12 cellular contexts compared by ENCODE assay signal in the genomic region with DNA sequence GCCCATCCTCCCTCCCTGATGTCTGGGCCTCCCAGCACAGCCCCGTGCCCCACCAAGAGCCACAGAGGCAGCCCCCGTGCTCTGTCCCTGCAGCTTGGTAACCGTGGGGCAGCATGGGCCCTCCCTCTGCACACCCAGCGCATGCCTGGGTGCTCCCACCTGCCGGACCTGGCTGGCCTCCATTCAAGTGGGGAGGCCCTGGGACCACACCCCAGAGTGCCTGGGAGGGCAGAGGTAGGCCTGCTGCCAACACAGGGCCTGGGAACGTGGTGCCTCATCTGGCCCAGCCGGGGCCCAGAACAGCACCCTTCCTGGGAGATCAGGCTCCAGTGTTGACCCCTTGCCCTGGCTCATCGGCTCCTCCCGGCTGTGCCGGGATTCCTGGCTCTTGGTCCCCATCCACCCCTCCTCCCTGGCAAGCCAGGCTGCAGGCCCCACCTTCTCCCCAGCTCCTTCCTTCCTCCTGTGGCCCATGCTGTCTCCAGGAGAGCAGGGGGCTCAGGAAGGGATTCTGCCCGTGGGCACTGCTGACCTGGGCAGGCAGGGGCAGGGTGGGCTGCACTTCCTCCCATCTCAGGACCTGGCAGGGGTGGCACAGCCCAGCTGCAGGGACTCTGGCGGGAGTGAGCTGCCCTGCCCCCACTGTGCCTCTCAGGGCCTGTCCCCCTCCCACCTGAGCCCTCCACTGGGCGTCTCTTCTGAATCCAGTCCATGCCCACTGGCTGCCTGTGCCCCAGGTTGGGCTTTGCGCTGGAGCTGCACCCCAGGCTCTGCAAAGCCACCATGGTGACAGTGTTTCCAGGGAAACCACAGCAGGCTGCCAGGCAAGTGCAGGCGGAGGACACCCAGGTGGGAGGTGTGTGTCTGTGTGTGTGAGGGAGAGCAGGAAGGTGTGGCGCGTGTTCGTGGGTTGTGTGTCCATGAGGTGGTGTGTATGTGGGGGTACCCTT. TPM values are rescaled to one million over a fixed set of nuclear protein-coding genes. Genes with fewer than 3 reads are reported as not detected.
DNase-seq lines count a peak whose midpoint lies in the region; ATAC-seq and TF ChIP-seq lines count a peak whose summit lies in the region.
"Had no signal": no experiment of that assay in that cellular context is flagged by ENCODE, and none has a peak within 500 bp of the region (broad histone marks: within the 10 kb centered on the region; RNA-seq: fewer than 3 reads in every experiment).

No MANE protein-coding gene starts in this region.

- no peaks in the 10 kb centered on the region for H3K4me1 Mint-ChIP-seq in activated T-helper 2 cell treated with anti-CD3 and anti-CD28 coated beads, Interferon-gamma antibody, Interleukin-2, Interleukin-4, amounts not matched to agents 10 μg/mL and 5 μg/mL and 100 μg/mL, durations not matched to agents 14 hours and 24 hours and 36 hours (ENCODE audit: low read depth)

- no peak overlapping the region for H3K27ac Mint-ChIP-seq in activated T-helper 2 cell treated with anti-CD3 and anti-CD28 coated beads, Interferon-gamma antibody, Interleukin-2, Interleukin-4, amounts not matched to agents 10 μg/mL and 5 μg/mL and 100 μg/mL, durations not matched to agents 14 hours and 24 hours and 36 hours

- H3K36me3 ChIP-seq in transverse colon: no peaks in the 10 kb centered on the region
- H3K36me3 ChIP-seq: WERI-Rb-1 had no signal

- intact Hi-C loops in Right ventricle myocardium inferior (cut with DNase I): no loop called here
- intact Hi-C loops in cardiac septum (cut with DNase I): no loop called here
- intact Hi-C loops in left colon (cut with DNase I, micrococcal nuclease): no loop called here
- intact Hi-C loops in transverse colon (cut with DNase I; ENCODE audit: low total_unique reads): no loop called here
- intact Hi-C loops in activated T-helper 2 cell treated with anti-CD3 and anti-CD28 coated beads, Interferon-gamma antibody, Interleukin-2, Interleukin-4, amounts not matched to agents 10 μg/mL and 5 μg/mL and 100 μg/mL, durations not matched to agents 14 hours and 24 hours and 36 hours (cut with micrococcal nuclease): no loop called here

- ATAC-seq in Right ventricle myocardium inferior (no peak), left colon (peak; percentile 76), GM19328 (IDR thresholded peaks at IDR 0.05; ENCODE audit: unreplicated experiment) (no peak)

- peak; percentile 35 for DNase-seq in Right ventricle myocardium inferior (ENCODE audit: missing footprints)
- DNase-seq in cardiac septum (ENCODE audit: low spot score): no peak
- peak; percentile 88 for DNase-seq in NCI-H345 (lab: John Stamatoyannopoulos, UW)
- DNase-seq in left colon: peak; percentile 66
- DNase-seq in transverse colon: peak; percentile 65
- no peak for DNase-seq in C1 segment of cervical spinal cord (lab: John Stamatoyannopoulos, UW)
- no peak for DNase-seq in activated T-helper 2 cell treated with anti-CD3 and anti-CD28 coated beads, Interferon-gamma antibody, Interleukin-2, Interleukin-4, amounts not matched to agents 10 μg/mL and 5 μg/mL and 100 μg/mL, durations not matched to agents 14 hours and 24 hours and 36 hours (ENCODE audit: low spot score)
- DNase-seq: erythroblast, NCI-H1048, WERI-Rb-1 had no signal

- H3K27ac ChIP-seq in transverse colon: peak overlapping the region in 2 of 4 donors; percentile 30 to 60
- H3K27ac ChIP-seq: skin epidermis, WERI-Rb-1 had no signal

- no peaks in the 10 kb centered on the region for H3K27me3 Mint-ChIP-seq in activated T-helper 2 cell treated with anti-CD3 and anti-CD28 coated beads, Interferon-gamma antibody, Interleukin-2, Interleukin-4, amounts not matched to agents 10 μg/mL and 5 μg/mL and 100 μg/mL, durations not matched to agents 14 hours and 24 hours and 36 hours (ENCODE audit: low read depth)

- in situ Hi-C loops in transverse colon (cut with MboI; ENCODE audit: low pct_ligation_motif_present in 1 of 4, low pct_unique_long_range_greater_than_20kb in 1 of 4, low sequenced_read_pairs in 3 of 4): no loop called here

- TF ChIP-seq POLR2A in transverse colon (IDR thresholded peaks at IDR 0.05): no peak

- H3K27me3 ChIP-seq in transverse colon: no peaks in the 10 kb centered on the region

- TF ChIP-seq CTCF in transverse colon (IDR thresholded peaks at IDR 0.05): no peak

- peaks cover 8 to 10% (median 9%) of the 10 kb centered on the region in 4 donors for H3K4me1 ChIP-seq in transverse colon

- H3K9me3 Mint-ChIP-seq in activated T-helper 2 cell treated with anti-CD3 and anti-CD28 coated beads, Interferon-gamma antibody, Interleukin-2, Interleukin-4, amounts not matched to agents 10 μg/mL and 5 μg/mL and 100 μg/mL, durations not matched to agents 14 hours and 24 hours and 36 hours: no peaks in the 10 kb centered on the region

- 40% methylated on average over 18 of the region's 18 CpGs; no CpG with 5 or more reads in 1 of the 2 donors for WGBS in transverse colon (ENCODE audit: low coverage in 1 of 2), 2 donors

- no peaks in the 10 kb centered on the region for H3K9me3 ChIP-seq in transverse colon

- H3K36me3 Mint-ChIP-seq in activated T-helper 2 cell treated with anti-CD3 and anti-CD28 coated beads, Interferon-gamma antibody, Interleukin-2, Interleukin-4, amounts not matched to agents 10 μg/mL and 5 μg/mL and 100 μg/mL, durations not matched to agents 14 hours and 24 hours and 36 hours (ENCODE audit: low read depth): no peaks in the 10 kb centered on the region

- H3K4me3 Mint-ChIP-seq in activated T-helper 2 cell treated with anti-CD3 and anti-CD28 coated beads, Interferon-gamma antibody, Interleukin-2, Interleukin-4, amounts not matched to agents 10 μg/mL and 5 μg/mL and 100 μg/mL, durations not matched to agents 14 hours and 24 hours and 36 hours (ENCODE audit: low read depth): no peak overlapping the region

- no peak for TF ChIP-seq EP300 in transverse colon (IDR thresholded peaks at IDR 0.05; ENCODE audit: low read depth)

- no peak overlapping the region for H3K4me3 ChIP-seq in transverse colon
- H3K4me3 ChIP-seq: skin epidermis had no signal

RNA-seq across cellular contexts. Expression of a gene that starts 32.6 kb away (rescaled TPM):
- total RNA-seq in Right ventricle myocardium inferior (22.3 TPM), cardiac septum (14.3 TPM), left colon (10 to 100 TPM; 51.9 to 55.3 TPM), transverse colon (100 to 1,000 TPM in 1 of 4 donors, 10 to 100 TPM in 3; 45.9 to 129 (median 61.2) TPM)
- 3.8 TPM in 2 replicates for total RNA-seq in activated T-helper 2 cell treated with anti-CD3 and anti-CD28 coated beads, Interferon-gamma antibody, Interleukin-2, Interleukin-4, amounts not matched to agents 10 μg/mL and 5 μg/mL and 100 μg/mL, durations not matched to agents 14 hours and 24 hours and 36 hours

Comparison
In these comparisons a context has a peak if more than half of its experiments do, and no peak if none do; other contexts are left out.
1. DNase-seq: peak in Right ventricle myocardium inferior (single experiment), NCI-H345 (single experiment), left colon (2 of 2) and transverse colon (single experiment); none in cardiac septum (single experiment), C1 segment of cervical spinal cord (0 of 14) and activated T-helper 2 cell treated with anti-CD3 and anti-CD28 coated beads, Interferon-gamma antibody, Interleukin-2, Interleukin-4, amounts not matched to agents 10 μg/mL and 5 μg/mL and 100 μg/mL, durations not matched to agents 14 hours and 24 hours and 36 hours (single experiment).